9 cellular contexts compared by ENCODE assay signal in the genomic region with DNA sequence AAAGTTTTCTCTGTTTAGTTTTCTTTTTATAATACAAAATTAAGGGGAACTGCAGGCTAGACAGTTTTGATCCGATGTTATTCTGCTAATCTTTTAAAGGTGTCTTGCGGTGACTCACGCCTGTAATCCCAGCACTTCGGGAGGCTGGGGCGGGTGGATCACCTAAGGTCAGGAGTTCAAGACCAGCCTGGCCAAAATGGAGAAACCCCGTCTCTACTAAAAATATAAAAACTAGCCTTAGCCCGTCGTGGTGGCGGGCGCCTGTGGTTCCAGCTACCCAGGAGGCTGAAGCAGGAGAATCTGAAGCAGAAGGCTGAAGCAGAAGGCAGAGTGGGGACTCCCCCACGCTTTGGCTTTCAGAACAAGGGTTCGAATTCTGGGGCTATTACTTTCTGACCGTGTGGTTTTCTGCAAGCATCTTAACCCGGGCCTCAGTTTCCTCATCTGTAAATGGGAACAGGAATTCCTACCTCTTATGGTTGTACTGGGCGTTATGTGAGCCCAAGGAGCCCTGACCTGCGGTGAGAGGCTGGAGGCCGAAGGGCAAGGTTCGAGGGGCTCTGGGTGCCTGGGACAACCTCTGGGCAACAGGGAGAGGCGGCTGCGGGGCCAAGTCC. TPM values are rescaled to one million over a fixed set of nuclear protein-coding genes. Genes with fewer than 3 reads are reported as not detected.
DNase-seq lines count a peak whose midpoint lies in the region; ATAC-seq and TF ChIP-seq lines count a peak whose summit lies in the region.
"Had no signal": no experiment of that assay in that cellular context is flagged by ENCODE, and none has a peak within 500 bp of the region (broad histone marks: within the 10 kb centered on the region; RNA-seq: fewer than 3 reads in every experiment).

No MANE protein-coding gene starts in this region.

- H3K36me3 Mint-ChIP-seq in activated T-cell treated with anti-CD3 and anti-CD28 coated beads, Interleukin-2, amount 50 U/mL, for 24 hours (ENCODE audit: low read depth), result peaks cover 50% of the 10 kb centered on the region

- H3K4me3 ChIP-seq in astrocyte of the cerebellum (ENCODE audit: low read depth, low read length) (peak overlapping the region; percentile 80), right lobe of liver (peak overlapping the region; percentile 59 to 98 (median 80)), tibial nerve (peak overlapping the region; percentile 74 to 87 (median 84))

- peaks cover 0 to 19% (median 5%) of the 10 kb centered on the region in 4 donors for H3K4me1 ChIP-seq in right lobe of liver
- H3K4me1 ChIP-seq in tibial nerve, result peaks cover 0 to 28% (median 16%) of the 10 kb centered on the region in 4 donors

- H3K27ac ChIP-seq in right lobe of liver (peak overlapping the region; percentile 82 to 86 (median 83)), tibial nerve (peak overlapping the region; percentile 22 to 90 (median 88))

- H3K36me3 ChIP-seq in right lobe of liver (no peaks in the 10 kb centered on the region), tibial nerve (peaks cover 0 to 4% (median 0%) of the 10 kb centered on the region in 3 donors)

- H3K4me3 Mint-ChIP-seq in activated T-cell treated with anti-CD3 and anti-CD28 coated beads, Interleukin-2, amount 50 U/mL, for 24 hours, result peak overlapping the region; percentile 90

- H3K27me3 ChIP-seq in right lobe of liver (no peaks in the 10 kb centered on the region), tibial nerve (no peaks in the 10 kb centered on the region)

- no peaks in the 10 kb centered on the region for H3K27me3 Mint-ChIP-seq in activated T-cell treated with anti-CD3 and anti-CD28 coated beads, Interleukin-2, amount 50 U/mL, for 24 hours

- in situ Hi-C loops in astrocyte of the cerebellum (cut with HindIII; ENCODE audit: low sequenced_read_pairs), result no loop called here

- TF ChIP-seq EP300 in tibial nerve (IDR thresholded peaks at IDR 0.05), result no peak

- TF ChIP-seq POLR2A in right lobe of liver (IDR thresholded peaks at IDR 0.05), result no peak
- TF ChIP-seq POLR2A in tibial nerve (IDR thresholded peaks at IDR 0.05), result no peak

- no peak for TF ChIP-seq CTCF in astrocyte of the cerebellum (IDR thresholded peaks at IDR 0.05; ENCODE audit: low read depth, low read length, missing control alignments)
- TF ChIP-seq CTCF in right lobe of liver (IDR thresholded peaks at IDR 0.05), result no peak
- no peak for TF ChIP-seq CTCF in tibial nerve (IDR thresholded peaks at IDR 0.05)

- H3K4me1 Mint-ChIP-seq in activated T-cell treated with anti-CD3 and anti-CD28 coated beads, Interleukin-2, amount 50 U/mL, for 24 hours (ENCODE audit: low read depth), result peaks cover 30% of the 10 kb centered on the region

- intact Hi-C loops in right lobe of liver (cut with DNase I), result no loop called here

- H3K9me3 ChIP-seq in right lobe of liver, result no peaks in the 10 kb centered on the region
- H3K9me3 ChIP-seq in tibial nerve, result no peaks in the 10 kb centered on the region

- WGBS in right lobe of liver (ENCODE audit: insufficient coverage, low coverage, low lambda C conversion rate, missing lambda C conversion rate), result 51% methylated on average over 18 of the region's 20 CpGs
- WGBS in tibial nerve, 2 donors, result 56 to 72% methylated on average over 15 to 20 of the region's 20 CpGs

- ATAC-seq in right lobe of liver (peak; percentile 0 to 27 (median 2)), HG03025 (IDR thresholded peaks at IDR 0.05; ENCODE audit: low FRiP score, unreplicated experiment) (no peak)

- H3K9me3 Mint-ChIP-seq in activated T-cell treated with anti-CD3 and anti-CD28 coated beads, Interleukin-2, amount 50 U/mL, for 24 hours, result peaks cover 6% of the 10 kb centered on the region

- H3K27ac Mint-ChIP-seq in activated T-cell treated with anti-CD3 and anti-CD28 coated beads, Interleukin-2, amount 50 U/mL, for 24 hours, result peak overlapping the region; percentile 96

- DNase-seq in activated T-cell treated with anti-CD3 and anti-CD28 coated beads, Interleukin-2, amount 50 U/mL, for 24 hours, result no peak
- no peak for DNase-seq in activated T-cell treated with anti-CD3 and anti-CD28 coated beads, Interleukin-2, amount 50 U/mL, for 1 hour
- DNase-seq in astrocyte of the cerebellum (ENCODE audit: low read depth) (no peak), right lobe of liver (no peak), tibial nerve (ENCODE audit: low spot score in 2 of 2) (no peak), NCI-H1694 treated with DMSO at 0.1 percent for 48 hours (lab: John Stamatoyannopoulos, UW) (no peak), DMS153 treated with DMSO at 0.1 percent for 48 hours (lab: John Stamatoyannopoulos, UW; ENCODE audit: unreplicated experiment) (no peak)

RNA-seq across cellular contexts. Expression of a gene that starts 1.2 kb away (rescaled TPM):
- total RNA-seq in right lobe of liver, result 10 to 100 TPM in 2 of 6 experiments, 1 to 10 TPM in 4; 5.6 to 17.5 (median 8.5) TPM
- total RNA-seq in tibial nerve, result 10 to 100 TPM; 21.0 to 36.8 (median 27.5) TPM

RNA-seq across cellular contexts. Expression of a gene that starts 39.8 kb away (rescaled TPM):
- total RNA-seq in right lobe of liver, result under 1 TPM; 0.06 to 0.37 (median 0.19) TPM
- 1 to 10 TPM in 1 of 4 donors, under 1 TPM in 1, not detected in 2; 0.22 to 2.1 TPM for total RNA-seq in tibial nerve
- total RNA-seq: activated CD8-positive, alpha-beta memory T cell treated with anti-CD3 and anti-CD28 coated beads for 36 hours had no signal
